In genomic region chr4:2805712-2806391, GRCh38 we compare ENCODE assay signal across 11 cellular contexts. TPM values are rescaled to one million over a fixed set of nuclear protein-coding genes. Genes with fewer than 3 reads are reported as not detected.
A peak's percentile ranks its signal among the peaks of the same experiment; 100 is the strongest.
DNase-seq lines count a peak whose midpoint lies in the region; ATAC-seq and TF ChIP-seq lines count a peak whose summit lies in the region.
"Had no signal": no experiment of that assay in that cellular context is flagged by ENCODE, and none has a peak within 500 bp of the region (broad histone marks: within the 10 kb centered on the region; RNA-seq: fewer than 3 reads in every experiment).

No MANE protein-coding gene starts in this region.

- ATAC-seq in RWPE2 (ENCODE audit: low read depth) (peak; percentile 87), upper lobe of right lung (peak; percentile 72), GM18867 (IDR thresholded peaks at IDR 0.05; ENCODE audit: unreplicated experiment) (no peak)
- no peak for ATAC-seq in activated CD4-positive, CD25-positive, alpha-beta regulatory T cell treated with anti-CD3 and anti-CD28 coated beads, Interleukin-2, amount 50 U/mL, for 24 hours

- H2BK12ac ChIP-seq in mesenchymal stem cell (ENCODE audit: low read length in 2 of 2) = no peak overlapping the region

- no peak overlapping the region for H2AK5ac ChIP-seq in mesenchymal stem cell (ENCODE audit: low read length, severe bottlenecking)

- peak overlapping the region; percentile 2 for H4K91ac ChIP-seq in mesenchymal stem cell (ENCODE audit: low read length)

- 93% methylated on average over 19 of the region's 21 CpGs for WGBS in mesenchymal stem cell

- H2AFZ ChIP-seq in mesenchymal stem cell (ENCODE audit: low read depth, low read length) = no peak overlapping the region

- no peak overlapping the region for H3K4me3 ChIP-seq in RWPE2 (ENCODE audit: severe bottlenecking)
- no peak overlapping the region for H3K4me3 ChIP-seq in epithelial cell of esophagus (ENCODE audit: low read length)
- no peak overlapping the region for H3K4me3 ChIP-seq in mesenchymal stem cell (ENCODE audit: insufficient read depth in 1 of 2, low read depth in 1 of 2, low read length in 2 of 2)
- no peak overlapping the region for H3K4me3 ChIP-seq in upper lobe of right lung

- DNase-seq in RWPE2 (ENCODE audit: low spot score) = no peak
- peak; percentile 40 for DNase-seq in epithelial cell of esophagus (ENCODE audit: low read depth)
- DNase-seq in mesenchymal stem cell = no peak
- DNase-seq in upper lobe of right lung = peak; percentile 91
- no peak for DNase-seq in H4 (ENCODE audit: low spot score)
- DNase-seq: DMS 273 treated with DMSO at 0.1 percent for 48 hours, KG1, NCI-H510A, SW 1271 had no signal

- peaks cover 24% of the 10 kb centered on the region for H3K36me3 ChIP-seq in RWPE2 (ENCODE audit: low read depth)
- peaks cover 0 to 65% of the 10 kb centered on the region in 2 experiments for H3K36me3 ChIP-seq in mesenchymal stem cell (ENCODE audit: control insufficient read depth in 1 of 2, insufficient read depth in 2 of 2, low read depth in 1 of 2, low read length in 2 of 2)
- H3K36me3 ChIP-seq in upper lobe of right lung = no peaks in the 10 kb centered on the region

- H3K27me3 ChIP-seq in RWPE2 (ENCODE audit: insufficient read depth, poor library complexity, severe bottlenecking) (no peaks in the 10 kb centered on the region), mesenchymal stem cell (ENCODE audit: control insufficient read depth in 1 of 2, insufficient read depth in 1 of 2, low read length in 2 of 2) (no peaks in the 10 kb centered on the region), upper lobe of right lung (no peaks in the 10 kb centered on the region)

- intact Hi-C loops in upper lobe of right lung (cut with DNase I) = no loop called here

- no peak overlapping the region for H2BK15ac ChIP-seq in mesenchymal stem cell (ENCODE audit: low read depth, poor library complexity, severe bottlenecking)

- no peak overlapping the region for H3K4me2 ChIP-seq in mesenchymal stem cell (ENCODE audit: low read length, poor library complexity, severe bottlenecking)

- no peak overlapping the region for H3K14ac ChIP-seq in mesenchymal stem cell (ENCODE audit: low read length in 2 of 2)

- H3K4me1 ChIP-seq in RWPE2 (ENCODE audit: insufficient read depth, poor library complexity, severe bottlenecking) = peaks cover 26% of the 10 kb centered on the region
- H3K4me1 ChIP-seq in mesenchymal stem cell (ENCODE audit: control insufficient read depth, insufficient read depth, low read depth, low read length) = peaks cover 62% of the 10 kb centered on the region
- peaks cover 85% of the 10 kb centered on the region for H3K4me1 ChIP-seq in upper lobe of right lung

- peak overlapping the region; percentile 47 for H3K27ac ChIP-seq in RWPE2 (ENCODE audit: poor library complexity, severe bottlenecking)
- H3K27ac ChIP-seq in mesenchymal stem cell (ENCODE audit: low read length, poor library complexity, severe bottlenecking) = no peak overlapping the region
- H3K27ac ChIP-seq in upper lobe of right lung = peak overlapping the region; percentile 85

- H3K9ac ChIP-seq in mesenchymal stem cell (ENCODE audit: low read length) = peak overlapping the region; percentile 55

- no peak overlapping the region for H2BK120ac ChIP-seq in mesenchymal stem cell (ENCODE audit: low read depth, low read length)

- H3K79me1 ChIP-seq in mesenchymal stem cell (replicated peaks; ENCODE audit: low read length, poor library complexity, severe bottlenecking) = peaks cover 39% of the 10 kb centered on the region

- no peak overlapping the region for H3K18ac ChIP-seq in mesenchymal stem cell (ENCODE audit: low read depth in 1 of 2, low read length in 2 of 2)

- H4K8ac ChIP-seq in mesenchymal stem cell (ENCODE audit: low read length) = no peak overlapping the region

- no peak for TF ChIP-seq CTCF in RWPE2 (IDR thresholded peaks at IDR 0.05; ENCODE audit: poor library complexity, severe bottlenecking)
- TF ChIP-seq CTCF in epithelial cell of esophagus (IDR thresholded peaks at IDR 0.05; ENCODE audit: insufficient read depth, low read depth, low read length, missing control alignments) = no peak
- TF ChIP-seq CTCF in upper lobe of right lung (IDR thresholded peaks at IDR 0.05) = no peak

- H3K4ac ChIP-seq in mesenchymal stem cell (ENCODE audit: low read depth in 1 of 2, low read length in 2 of 2) = no peak overlapping the region

- H3K9me3 ChIP-seq in RWPE2 (ENCODE audit: severe bottlenecking) (no peaks in the 10 kb centered on the region), mesenchymal stem cell (ENCODE audit: control insufficient read depth, low read length) (no peaks in the 10 kb centered on the region), upper lobe of right lung (no peaks in the 10 kb centered on the region)

- H2BK5ac ChIP-seq in mesenchymal stem cell (ENCODE audit: low read depth, low read length, poor library complexity, severe bottlenecking) = no peak overlapping the region

- no peak overlapping the region for H3K23ac ChIP-seq in mesenchymal stem cell (ENCODE audit: low read length in 2 of 2)

RNA-seq across cellular contexts. Expression of gene SH3BP2, which starts 13.0 kb away (rescaled TPM):
- polyA plus RNA-seq in mesenchymal stem cell (2013, experiment 1 of 2) = 25.7 TPM
- 26.3 TPM for polyA plus RNA-seq in mesenchymal stem cell (2013, experiment 2 of 2)
- 99.0 TPM for total RNA-seq in upper lobe of right lung
- total RNA-seq in H4 (2014; rRNA removed; shearing (Covaris generic)) = 10.9 and 17.7 TPM in 2 replicates

RNA-seq across cellular contexts. Expression of gene ADD1, which starts 37.8 kb away (rescaled TPM):
- 336 TPM for polyA plus RNA-seq in mesenchymal stem cell (2013, experiment 1 of 2)
- polyA plus RNA-seq in mesenchymal stem cell (2013, experiment 2 of 2) = 331 TPM
- 286 TPM for total RNA-seq in upper lobe of right lung
- total RNA-seq in H4 (2014; rRNA removed; shearing (Covaris generic)) = 117 and 125 TPM in 2 replicates

RNA-seq across cellular contexts. Expression of gene TNIP2, which starts 49.7 kb away (rescaled TPM):
- 26.1 TPM for polyA plus RNA-seq in mesenchymal stem cell (2013, experiment 1 of 2)
- polyA plus RNA-seq in mesenchymal stem cell (2013, experiment 2 of 2) = 25.8 TPM
- total RNA-seq in upper lobe of right lung = 43.4 TPM
- 45.7 and 46.8 TPM in 2 replicates for total RNA-seq in H4 (2014; rRNA removed; shearing (Covaris generic))

Comparison
In these comparisons a context has a peak if more than half of its experiments do, and no peak if none do; other contexts are left out.
1. ATAC-seq: peak in RWPE2 (single experiment) and upper lobe of right lung (single experiment); none in activated CD4-positive, CD25-positive, alpha-beta regulatory T cell treated with anti-CD3 and anti-CD28 coated beads, Interleukin-2, amount 50 U/mL, for 24 hours (0 of 2) and GM18867 (single experiment).
2. DNase-seq: peak in epithelial cell of esophagus (single experiment) and upper lobe of right lung (single experiment); none in RWPE2 (single experiment), mesenchymal stem cell (single experiment) and H4 (single experiment).